Comparison of ENCODE assay signal across 17 cellular contexts in the genomic region with DNA sequence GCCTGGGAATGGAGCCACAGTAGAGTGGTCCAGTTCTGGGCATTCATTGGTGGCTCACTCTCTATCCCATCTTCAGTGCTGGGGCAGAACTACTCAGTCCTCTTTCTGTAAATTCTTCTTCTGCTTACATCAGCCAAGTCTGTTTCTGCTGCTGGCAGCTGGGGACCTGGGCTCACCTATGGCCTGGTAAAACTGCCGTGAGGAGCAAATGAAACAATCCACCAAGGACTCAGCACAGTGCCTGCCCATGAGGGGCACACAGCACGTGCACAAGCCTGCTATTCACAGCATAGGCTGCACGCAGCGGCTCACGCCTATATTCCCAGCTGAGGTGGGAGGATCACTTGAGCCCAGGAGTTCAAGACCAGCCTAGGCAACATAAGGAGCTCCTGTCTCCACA. TPM values are rescaled to one million over a fixed set of nuclear protein-coding genes. Genes with fewer than 3 reads are reported as not detected.
A peak's percentile ranks its signal among the peaks of the same experiment; 100 is the strongest.
DNase-seq lines count a peak whose midpoint lies in the region; ATAC-seq and TF ChIP-seq lines count a peak whose summit lies in the region.
"Had no signal": no experiment of that assay in that cellular context is flagged by ENCODE, and none has a peak within 500 bp of the region (broad histone marks: within the 10 kb centered on the region; RNA-seq: fewer than 3 reads in every experiment).

No MANE protein-coding gene starts in this region.

- no CpG with 5 or more reads among the region's 5 CpGs for WGBS in neuronal stem cell (ENCODE audit: extremely low coverage in 2 of 2, insufficient read length in 2 of 2, insufficient replicate concordance in 1 of 2), 2 donors

- H2BK120ac ChIP-seq in neuronal stem cell (ENCODE audit: low read depth, low read length): no peak overlapping the region

- no peak overlapping the region for H2AFZ ChIP-seq in neuronal stem cell (ENCODE audit: low read length)

- H3K23ac ChIP-seq in neuronal stem cell (ENCODE audit: low read depth, low read length, poor library complexity): peak overlapping the region; percentile 27

- no peak overlapping the region for H2AK5ac ChIP-seq in neuronal stem cell (ENCODE audit: low read depth, low read length)

- no peak overlapping the region for H4K8ac ChIP-seq in neuronal stem cell (ENCODE audit: low read depth, low read length)

- no peak for TF ChIP-seq POLR2A in vagina (IDR thresholded peaks at IDR 0.05)

- H3K36me3 Mint-ChIP-seq in WTC11: no peaks in the 10 kb centered on the region
- no peaks in the 10 kb centered on the region for H3K36me3 Mint-ChIP-seq in CD4-positive, alpha-beta T cell (ENCODE audit: low read depth)

- no peaks in the 10 kb centered on the region for H3K79me1 ChIP-seq in neuronal stem cell (ENCODE audit: low read depth, low read length)

- POLR2A ChIA-PET in WTC11 (lab: Charles Lee): interaction anchor here (2.7 kb wide), 1 partner anchor 51 kb away, joined by 10 read pairs; a partner anchor contains a TSS
- POLR2A ChIA-PET in CD4-positive, alpha-beta T cell (lab: Charles Lee): interaction anchor here (2.7 kb wide), 1 partner anchor 15 kb away, joined by 11 read pairs; no protein-coding TSS in a partner anchor

- no peak overlapping the region for H3K9ac ChIP-seq in neuronal stem cell (ENCODE audit: low read depth, low read length, poor library complexity)

- no peak overlapping the region for H3K4me2 ChIP-seq in neuronal stem cell (ENCODE audit: insufficient read depth, low read length, poor library complexity, severe bottlenecking)

- no peak overlapping the region for H3K18ac ChIP-seq in neuronal stem cell (ENCODE audit: low read length)

- peaks cover 29% of the 10 kb centered on the region for H3K4me1 Mint-ChIP-seq in WTC11
- peaks cover 21% of the 10 kb centered on the region for H3K4me1 Mint-ChIP-seq in CD4-positive, alpha-beta T cell (ENCODE audit: low read depth)

- no peak overlapping the region for H2BK15ac ChIP-seq in neuronal stem cell (ENCODE audit: low read length)

- H4K91ac ChIP-seq in neuronal stem cell (ENCODE audit: low read depth, low read length, poor library complexity): no peak overlapping the region

- H3K27me3 ChIP-seq in right atrium auricular region (no peaks in the 10 kb centered on the region), neuronal stem cell (ENCODE audit: control insufficient read depth in 3 of 3, insufficient read depth in 3 of 3, low read depth in 1 of 3, low read length in 3 of 3) (peaks cover 0 to 5% (median 2%) of the 10 kb centered on the region in 3 experiments), vagina (no peaks in the 10 kb centered on the region)
- H3K27me3 ChIP-seq in CD4-positive, alpha-beta T cell (ENCODE audit: control insufficient read depth, insufficient read depth, low read length): no peaks in the 10 kb centered on the region

- no peaks in the 10 kb centered on the region for H3K9me3 ChIP-seq in right atrium auricular region
- H3K9me3 ChIP-seq in neuronal stem cell (replicated peaks in 1 of 2; ENCODE audit: control insufficient read depth in 2 of 2, insufficient read depth in 1 of 2, low read depth in 1 of 2, low read length in 2 of 2): no peaks in the 10 kb centered on the region
- H3K9me3 ChIP-seq in vagina: no peaks in the 10 kb centered on the region
- H3K9me3 ChIP-seq in CD4-positive, alpha-beta T cell (ENCODE audit: control insufficient read depth, low read length): no peaks in the 10 kb centered on the region

- H2BK5ac ChIP-seq in neuronal stem cell (ENCODE audit: low read length): no peak overlapping the region

- H3K4me3 Mint-ChIP-seq in WTC11: no peak overlapping the region
- no peak overlapping the region for H3K4me3 Mint-ChIP-seq in CD4-positive, alpha-beta T cell

- TF ChIP-seq CTCF in right atrium auricular region (IDR thresholded peaks at IDR 0.05): no peak
- no peak for TF ChIP-seq CTCF in WTC11 (IDR thresholded peaks at IDR 0.05)
- TF ChIP-seq CTCF in vagina (IDR thresholded peaks at IDR 0.05): no peak
- TF ChIP-seq CTCF in CD4-positive, alpha-beta T cell (IDR thresholded peaks at IDR 0.05): no peak

- H3K9me3 Mint-ChIP-seq in WTC11: no peaks in the 10 kb centered on the region
- no peaks in the 10 kb centered on the region for H3K9me3 Mint-ChIP-seq in CD4-positive, alpha-beta T cell

- H3K14ac ChIP-seq in neuronal stem cell (ENCODE audit: low read length): no peak overlapping the region

- H3K4me3 ChIP-seq in right atrium auricular region: no peak overlapping the region
- H3K4me3 ChIP-seq in neuronal stem cell (ENCODE audit: low read length in 2 of 2): no peak overlapping the region
- H3K4me3 ChIP-seq in vagina: no peak overlapping the region

- peaks cover 12% of the 10 kb centered on the region for H3K27me3 Mint-ChIP-seq in WTC11 (ENCODE audit: low read depth)
- H3K27me3 Mint-ChIP-seq in CD4-positive, alpha-beta T cell: no peaks in the 10 kb centered on the region

- H3K4me1 ChIP-seq in right atrium auricular region: peaks cover 0 to 29% of the 10 kb centered on the region in 2 donors
- peaks cover 18% of the 10 kb centered on the region in 2 donors for H3K4me1 ChIP-seq in neuronal stem cell (ENCODE audit: control insufficient read depth in 2 of 2, insufficient read depth in 1 of 2, low read depth in 1 of 2, low read length in 2 of 2)
- peaks cover 34% of the 10 kb centered on the region for H3K4me1 ChIP-seq in vagina

- peak overlapping the region; percentile 95 for H3K27ac Mint-ChIP-seq in WTC11
- H3K27ac Mint-ChIP-seq in CD4-positive, alpha-beta T cell: no peak overlapping the region

- H3K36me3 ChIP-seq in right atrium auricular region (no peaks in the 10 kb centered on the region), neuronal stem cell (replicated peaks in 1 of 2; ENCODE audit: control insufficient read depth in 2 of 2, insufficient read depth in 2 of 2, low read length in 2 of 2) (no peaks in the 10 kb centered on the region), vagina (no peaks in the 10 kb centered on the region)

- H3K27ac ChIP-seq in right atrium auricular region (no peak overlapping the region), neuronal stem cell (replicated peaks; ENCODE audit: low read length) (no peak overlapping the region), vagina (peak overlapping the region; percentile 56)
- no peak overlapping the region for H3K27ac ChIP-seq in CD4-positive, alpha-beta T cell (ENCODE audit: low read depth, low read length)

- ATAC-seq in Right ventricle myocardium inferior: no peak
- ATAC-seq in WTC11: no peak
- no peak for ATAC-seq in GM18498 (IDR thresholded peaks at IDR 0.05; ENCODE audit: unreplicated experiment)
- no peak for ATAC-seq in CD4-positive, alpha-beta T cell (ENCODE audit: poor library complexity)

- H2BK12ac ChIP-seq in neuronal stem cell (ENCODE audit: low read length): no peak overlapping the region

- no peak overlapping the region for H3K4ac ChIP-seq in neuronal stem cell (ENCODE audit: low read length)

- intact Hi-C loops in Right ventricle myocardium inferior (cut with DNase I) (loop anchor here (5.0 kb wide), 1 partner anchor 35 kb away; no protein-coding TSS in a partner anchor), vagina (cut with DNase I) (no loop called here)
- intact Hi-C loops in CD4-positive, alpha-beta T cell (cut with DNase I, micrococcal nuclease): no loop called here

- DNase-seq in Right ventricle myocardium inferior (ENCODE audit: missing footprints) (peak; percentile 46), right atrium auricular region (ENCODE audit: low spot score) (no peak), WTC11 (ENCODE audit: low spot score) (no peak), neuronal stem cell (ENCODE audit: low spot score) (no peak), vagina (ENCODE audit: extremely low spot score in 2 of 2) (no peak), hippocampal formation (lab: John Stamatoyannopoulos, UW) (no peak)
- DNase-seq in CD4-positive, alpha-beta T cell: no peak
- DNase-seq: AML-193; DND-41; GDM1; Kasumi-1; NCI-H2029 treated with DMSO at 0.1 percent for 48 hours; NCI-H226; NCI-H526; NK-92 treated with Interleukin-12 subunit alpha and Interleukin-12 subunit beta, amount 100 ng/mL, for 24 hours; Right ventricle myocardium superior had no signal

- CTCF ChIA-PET in WTC11 (lab: Charles Lee): interaction anchor here (1.0 to 3.7 kb wide), 6 partner anchors 15 to 250 kb away, joined by 5 to 28 read pairs (median 6); no protein-coding TSS in a partner anchor
- CTCF ChIA-PET in CD4-positive, alpha-beta T cell (lab: Charles Lee): interaction anchor here (1.6 kb wide), 1 partner anchor 105 kb away, joined by 6 read pairs; no protein-coding TSS in a partner anchor

TF ChIP-seq in WTC11, 78 proteins besides CTCF, POLR2A, EP300 and RAD21:
- no peak for TF ChIP-seq MXD4 (CRISPR knock-in tag; IDR thresholded peaks at IDR 0.05; ENCODE audit: borderline replicate concordance)
- 0 out of 2 replicates have a peak, but pooled peaks have one; percentile 24 for TF ChIP-seq GABPB1 (CRISPR knock-in tag; IDR thresholded peaks at IDR 0.05)

RNA-seq across cellular contexts. Expression of a gene that starts 30.9 kb away (rescaled TPM):
- total RNA-seq in Right ventricle myocardium inferior (27.7 TPM), right atrium auricular region (10 to 100 TPM; 18.9 to 20.0 TPM), WTC11 (2021) (54.2 to 65.2 TPM (median 56.2 TPM) in 3 replicates), vagina (23.1 TPM)
- polyA plus RNA-seq in neuronal stem cell (2013, experiment 1 of 2): 84.2 TPM
- 83.6 TPM for polyA plus RNA-seq in neuronal stem cell (2013, experiment 2 of 2)
- 10 to 100 TPM; 76.3 to 79.7 TPM for total RNA-seq in CD4-positive, alpha-beta T cell

RNA-seq across cellular contexts. Expression of a gene that starts 50.6 kb away (rescaled TPM):
- total RNA-seq in Right ventricle myocardium inferior: 78.4 TPM
- 10 to 100 TPM; 48.1 to 50.7 TPM for total RNA-seq in right atrium auricular region
- total RNA-seq in WTC11 (2021): 72.4 to 77.7 TPM (median 73.0 TPM) in 3 replicates
- 85.6 TPM for polyA plus RNA-seq in neuronal stem cell (2013, experiment 1 of 2)
- 87.4 TPM for polyA plus RNA-seq in neuronal stem cell (2013, experiment 2 of 2)
- total RNA-seq in vagina: 111 TPM
- 100 to 1,000 TPM; 226 to 257 TPM for total RNA-seq in CD4-positive, alpha-beta T cell
